ENCODE assay signal across 15 cellular contexts in the genomic region with DNA sequence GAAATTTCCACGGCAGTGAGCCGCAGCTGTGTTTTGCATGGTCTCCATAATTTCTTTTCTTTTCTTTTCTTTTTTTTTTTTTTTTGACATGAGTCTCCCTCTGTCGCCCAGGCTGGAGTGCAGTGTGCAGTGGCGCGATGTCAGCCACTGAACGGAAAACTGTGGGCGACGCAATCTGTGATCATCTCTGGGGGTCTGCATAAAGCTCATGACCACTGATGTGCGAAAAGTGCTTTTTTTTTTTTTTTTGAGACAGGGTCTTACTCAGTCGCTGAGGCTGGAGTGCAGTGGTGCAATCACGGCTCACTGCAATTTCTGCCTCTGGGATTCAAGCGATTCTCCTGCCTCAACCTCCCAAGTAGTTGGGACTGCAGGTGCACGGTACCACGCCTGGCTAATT.
DNase-seq lines count a peak whose midpoint lies in the region; ATAC-seq and TF ChIP-seq lines count a peak whose summit lies in the region.
"Had no signal": no experiment of that assay in that cellular context is flagged by ENCODE, and none has a peak within 500 bp of the region (broad histone marks: within the 10 kb centered on the region; RNA-seq: fewer than 3 reads in every experiment).

No MANE protein-coding gene starts in this region.

- H3K4me1 ChIP-seq in BLaER1 (peaks cover 64% of the 10 kb centered on the region), OCI-LY1 (ENCODE audit: insufficient read depth, low read length, severe bottlenecking) (peaks cover 33% of the 10 kb centered on the region)

- H3K4me3 ChIP-seq in BLaER1 (no peak overlapping the region), OCI-LY1 (ENCODE audit: low read depth, low read length, poor library complexity, severe bottlenecking) (peak overlapping the region; percentile 30)

- peaks cover 28% of the 10 kb centered on the region for H3K4me1 Mint-ChIP-seq in memory B cell
- peaks cover 46% of the 10 kb centered on the region for H3K4me1 Mint-ChIP-seq in stimulated activated memory B cell treated with anti-CD40 and anti-IgM and Interleukin-4, amounts not matched to agents 10 μg/mL and 1 μg/mL and 100 μg/mL, for 72 hours
- H3K4me1 Mint-ChIP-seq: CD4-positive, alpha-beta memory T cell had no signal

- H3K36me3 Mint-ChIP-seq in memory B cell: peaks cover 34% of the 10 kb centered on the region
- H3K36me3 Mint-ChIP-seq in stimulated activated memory B cell treated with anti-CD40 and anti-IgM and Interleukin-4, amounts not matched to agents 10 μg/mL and 1 μg/mL and 100 μg/mL, for 72 hours: peaks cover 81% of the 10 kb centered on the region

- DNase-seq in memory B cell (ENCODE audit: low spot score in 2 of 2) (no peak), NCI-H345 (lab: John Stamatoyannopoulos, UW) (no peak)
- DNase-seq in stimulated activated CD4-positive, alpha-beta T cell treated with anti-CD3 and anti-CD28 coated beads, Interleukin-12 subunit alpha, Interleukin-12 subunit beta, amount 100 ng/mL, for 4 hours: no peak
- DNase-seq: 8988T; AML-193; CD4-positive, alpha-beta memory T cell; DMS79; EL; GOT3; H9 had no signal

- H3K9ac ChIP-seq in BLaER1: peak overlapping the region; percentile 58; the same call in 1 of the 2 replicates
- H3K9ac ChIP-seq in OCI-LY1 (ENCODE audit: low read length): peak overlapping the region; percentile 55; the same call in 1 of the 2 replicates

- H3K27ac ChIP-seq in BLaER1: peak overlapping the region; percentile 71; the same call in 1 of the 2 replicates
- H3K27ac ChIP-seq in OCI-LY1 (ENCODE audit: low read depth, low read length, poor library complexity, severe bottlenecking): peak overlapping the region; percentile 94
- H3K27ac ChIP-seq: C4-2B had no signal

- H4K20me1 ChIP-seq in BLaER1: 0 out of 2 replicates have a peak, but pooled peaks cover 16% of the 10 kb centered on the region
- H4K20me1 ChIP-seq in OCI-LY1 (ENCODE audit: insufficient read depth, low read length): no peaks in the 10 kb centered on the region

- H3F3A ChIP-seq in OCI-LY1 (ENCODE audit: insufficient read depth, low read length): peaks cover 7% of the 10 kb centered on the region; the same call in 1 of the 2 replicates

- H3K9me3 ChIP-seq in BLaER1: 0 out of 2 replicates have a peak, but pooled peaks cover 4% of the 10 kb centered on the region
- H3K9me3 ChIP-seq in OCI-LY1 (ENCODE audit: low read length): no peaks in the 10 kb centered on the region

- no peak for TF ChIP-seq CTCF in OCI-LY1 (IDR thresholded peaks at IDR 0.05; ENCODE audit: low read length)

- H3K9me2 ChIP-seq in OCI-LY1 (ENCODE audit: low read depth, low read length): no peaks in the 10 kb centered on the region

- no peaks in the 10 kb centered on the region for H3K9me3 Mint-ChIP-seq in memory B cell
- no peaks in the 10 kb centered on the region for H3K9me3 Mint-ChIP-seq in stimulated activated memory B cell treated with anti-CD40 and anti-IgM and Interleukin-4, amounts not matched to agents 10 μg/mL and 1 μg/mL and 100 μg/mL, for 72 hours
- H3K9me3 Mint-ChIP-seq: CD4-positive, alpha-beta memory T cell; H9 had no signal

- no peaks in the 10 kb centered on the region for H3K79me2 ChIP-seq in OCI-LY1 (ENCODE audit: insufficient read depth, low read length)

- peak; percentile 24 for ATAC-seq in memory B cell (ENCODE audit: low read depth)
- ATAC-seq in stimulated activated memory B cell treated with anti-CD40 and anti-IgM and Interleukin-4, amounts not matched to agents 10 μg/mL and 1 μg/mL and 100 μg/mL, for 72 hours: peak; percentile 67
- ATAC-seq in GM19452 (IDR thresholded peaks at IDR 0.05; ENCODE audit: unreplicated experiment): no peak

- H3K27me3 ChIP-seq in BLaER1 (no peaks in the 10 kb centered on the region), OCI-LY1 (ENCODE audit: insufficient read depth, low read length) (no peaks in the 10 kb centered on the region)

- H3K27me3 Mint-ChIP-seq in memory B cell: no peaks in the 10 kb centered on the region
- H3K27me3 Mint-ChIP-seq in stimulated activated memory B cell treated with anti-CD40 and anti-IgM and Interleukin-4, amounts not matched to agents 10 μg/mL and 1 μg/mL and 100 μg/mL, for 72 hours: no peaks in the 10 kb centered on the region
- H3K27me3 Mint-ChIP-seq: CD4-positive, alpha-beta memory T cell had no signal

- peak overlapping the region; percentile 80 for H3K4me2 ChIP-seq in BLaER1
- H3K4me2 ChIP-seq in OCI-LY1 (ENCODE audit: low read length): peak overlapping the region; percentile 59; the same call in 1 of the 2 replicates

- peak overlapping the region; percentile 60 for H3K27ac Mint-ChIP-seq in memory B cell
- H3K27ac Mint-ChIP-seq in stimulated activated memory B cell treated with anti-CD40 and anti-IgM and Interleukin-4, amounts not matched to agents 10 μg/mL and 1 μg/mL and 100 μg/mL, for 72 hours: peak overlapping the region; percentile 76

- H2AFZ ChIP-seq in OCI-LY1 (ENCODE audit: low read length): no peak overlapping the region

- peaks cover 87% of the 10 kb centered on the region for H3K36me3 ChIP-seq in BLaER1
- H3K36me3 ChIP-seq in OCI-LY1 (ENCODE audit: insufficient read depth, low read length): peaks cover 74% of the 10 kb centered on the region

- peak overlapping the region; percentile 27 for H3K4me3 Mint-ChIP-seq in memory B cell
- peak overlapping the region; percentile 29 for H3K4me3 Mint-ChIP-seq in stimulated activated memory B cell treated with anti-CD40 and anti-IgM and Interleukin-4, amounts not matched to agents 10 μg/mL and 1 μg/mL and 100 μg/mL, for 72 hours
- H3K4me3 Mint-ChIP-seq: CD4-positive, alpha-beta memory T cell; H9 had no signal
